Comparison of ENCODE assay signal across 20 cellular contexts in genomic region chrX:30822719-30823118, GRCh38.
DNase-seq lines count a peak whose midpoint lies in the region; ATAC-seq, FAIRE-seq and TF ChIP-seq lines count a peak whose summit lies in the region.
"Had no signal": no experiment of that assay in that cellular context is flagged by ENCODE, and none has a peak within 500 bp of the region (broad histone marks: within the 10 kb centered on the region; RNA-seq: fewer than 3 reads in every experiment).

No MANE protein-coding gene starts in this region.

- peak; percentile 76 for FAIRE-seq in astrocyte (lab: Jason Lieb, UNC)

- H4K20me1 ChIP-seq in Karpas-422 (ENCODE audit: insufficient read depth, low read depth, low read length) = no peaks in the 10 kb centered on the region
- H4K20me1 ChIP-seq in astrocyte (ENCODE audit: insufficient read depth, low read length) = no peaks in the 10 kb centered on the region
- H4K20me1 ChIP-seq: BLaER1 had no signal

- no peaks in the 10 kb centered on the region for H3K36me3 Mint-ChIP-seq in astrocyte (ENCODE audit: low read depth, unreplicated experiment)
- H3K36me3 Mint-ChIP-seq: CD8-positive, alpha-beta T cell had no signal

- no peak overlapping the region for H3K4me3 Mint-ChIP-seq in astrocyte (ENCODE audit: unreplicated experiment)
- H3K4me3 Mint-ChIP-seq: CD8-positive, alpha-beta T cell had no signal

- H3K4me3 ChIP-seq in ACC112 (ENCODE audit: low read depth, low read length) (no peak overlapping the region), Karpas-422 (ENCODE audit: low read length) (no peak overlapping the region), astrocyte (ENCODE audit: insufficient read depth, low read depth, low read length) (no peak overlapping the region)
- H3K4me3 ChIP-seq: BLaER1 had no signal

- peak; percentile 20 for ATAC-seq in GM21447 (IDR thresholded peaks at IDR 0.05; ENCODE audit: unreplicated experiment)
- ATAC-seq in HG02610 (IDR thresholded peaks at IDR 0.05; ENCODE audit: unreplicated experiment) = no peak
- ATAC-seq: CD8-positive, alpha-beta T cell had no signal

- H3K4me1 ChIP-seq in ACC112 (ENCODE audit: control insufficient read depth, insufficient read depth, low read length, unreplicated experiment) = peaks cover 7% of the 10 kb centered on the region
- H3K4me1 ChIP-seq in Karpas-422 (ENCODE audit: low read length) = peaks cover 12% of the 10 kb centered on the region
- no peaks in the 10 kb centered on the region for H3K4me1 ChIP-seq in astrocyte (ENCODE audit: insufficient read depth, low read length)
- H3K4me1 ChIP-seq: BLaER1 had no signal

- H3K79me2 ChIP-seq in ACC112 (ENCODE audit: control insufficient read depth, insufficient read depth, low read length, unreplicated experiment) = no peaks in the 10 kb centered on the region
- H3K79me2 ChIP-seq in Karpas-422 (ENCODE audit: low read length) = no peaks in the 10 kb centered on the region
- no peaks in the 10 kb centered on the region for H3K79me2 ChIP-seq in astrocyte (ENCODE audit: insufficient read depth, low read length)

- H3K27ac ChIP-seq in ACC112 (ENCODE audit: low read depth, low read length) (no peak overlapping the region), Karpas-422 (ENCODE audit: low read length) (no peak overlapping the region), astrocyte (ENCODE audit: low read depth, low read length) (no peak overlapping the region)
- H3K27ac ChIP-seq: 22Rv1, BLaER1 had no signal

- H3K36me3 ChIP-seq in ACC112 (ENCODE audit: insufficient read depth, low read length) (no peaks in the 10 kb centered on the region), Karpas-422 (ENCODE audit: insufficient read depth, low read length) (no peaks in the 10 kb centered on the region), astrocyte (ENCODE audit: insufficient read depth, low read length) (no peaks in the 10 kb centered on the region)
- H3K36me3 ChIP-seq: BLaER1 had no signal

- TF ChIP-seq CTCF in astrocyte (IDR thresholded peaks at IDR 0.05; ENCODE audit: insufficient read depth, low read depth, low read length) = no peak

- no peaks in the 10 kb centered on the region for H3K9me2 ChIP-seq in Karpas-422 (replicated peaks; ENCODE audit: insufficient read depth, low read length)
- H3K9me2 ChIP-seq: SK-N-SH had no signal

- H3K9me3 Mint-ChIP-seq in astrocyte (ENCODE audit: unreplicated experiment) = no peaks in the 10 kb centered on the region
- H3K9me3 Mint-ChIP-seq: CD8-positive, alpha-beta T cell had no signal

- no peaks in the 10 kb centered on the region for H3K4me1 Mint-ChIP-seq in astrocyte (ENCODE audit: low read depth, unreplicated experiment)

- H3K27ac Mint-ChIP-seq in astrocyte (ENCODE audit: unreplicated experiment) = no peak overlapping the region
- H3K27ac Mint-ChIP-seq: CD8-positive, alpha-beta T cell had no signal

- no peak for DNase-seq in Karpas-422
- no peak for DNase-seq in astrocyte (ENCODE audit: low read depth)
- no peak for DNase-seq in NCI-H524 treated with DMSO at 0.1 percent for 48 hours (lab: John Stamatoyannopoulos, UW)
- DNase-seq in NOMO-1 (lab: John Stamatoyannopoulos, UW; ENCODE audit: unreplicated experiment in 2 of 2) = no peak
- DNase-seq in GM19240 (ENCODE audit: insufficient read length, low spot score) = no peak
- DNase-seq: CD8-positive, alpha-beta T cell; DMS79 treated with DMSO at 0.1 percent for 48 hours; GOT3; NCI-H1417; NCI-H1930; NCI-H2171; NCI-H446; SHP77; SK-N-SH; T-helper 1 cell had no signal

- no peak overlapping the region for H3K9ac ChIP-seq in Karpas-422 (ENCODE audit: low read length)
- H3K9ac ChIP-seq in astrocyte (ENCODE audit: low read length) = no peak overlapping the region
- H3K9ac ChIP-seq: BLaER1, SK-N-SH had no signal

- H3K4me2 ChIP-seq in Karpas-422 (ENCODE audit: low read depth, low read length, poor library complexity, severe bottlenecking) (peak overlapping the region; percentile 31), astrocyte (ENCODE audit: low read length) (no peak overlapping the region)
- H3K4me2 ChIP-seq: BLaER1, SK-N-SH had no signal

- no peaks in the 10 kb centered on the region for H3K9me3 ChIP-seq in Karpas-422 (ENCODE audit: low read length)
- H3K9me3 ChIP-seq in astrocyte (ENCODE audit: insufficient read depth, low read depth, low read length) = no peaks in the 10 kb centered on the region
- H3K9me3 ChIP-seq: BLaER1, SK-N-SH had no signal

- H2AFZ ChIP-seq in ACC112 (ENCODE audit: low read length, unreplicated experiment) (peak overlapping the region; percentile 75), Karpas-422 (ENCODE audit: low read length) (no peak overlapping the region), astrocyte (ENCODE audit: low read depth, low read length) (no peak overlapping the region)

- H3K27me3 ChIP-seq in ACC112 (ENCODE audit: insufficient read depth, low read length) (no peaks in the 10 kb centered on the region), Karpas-422 (ENCODE audit: low read length) (no peaks in the 10 kb centered on the region), astrocyte (ENCODE audit: insufficient read depth, low read length) (no peaks in the 10 kb centered on the region)
- H3K27me3 ChIP-seq: BLaER1 had no signal

- no peaks in the 10 kb centered on the region for H3K27me3 Mint-ChIP-seq in astrocyte (ENCODE audit: low read depth, unreplicated experiment)
